ENCODE assay signal across 10 cellular contexts in genomic region chr14:59333668-59334067, GRCh38.
A peak's percentile ranks its signal among the peaks of the same experiment; 100 is the strongest.
DNase-seq lines count a peak whose midpoint lies in the region; ATAC-seq and TF ChIP-seq lines count a peak whose summit lies in the region.
"Had no signal": no experiment of that assay in that cellular context is flagged by ENCODE, and none has a peak within 500 bp of the region (broad histone marks: within the 10 kb centered on the region; RNA-seq: fewer than 3 reads in every experiment).

No MANE protein-coding gene starts in this region.

- no peak overlapping the region for H4K5ac ChIP-seq in mesendoderm (ENCODE audit: low read length)

- H3K79me2 ChIP-seq in mesendoderm (ENCODE audit: control insufficient read depth, insufficient read depth, low read length): no peaks in the 10 kb centered on the region

- no peak overlapping the region for H3K18ac ChIP-seq in mesendoderm (ENCODE audit: low read length)

- H2BK5ac ChIP-seq in mesendoderm (ENCODE audit: low read length): no peak overlapping the region

- peaks cover 3% of the 10 kb centered on the region for H3K4me1 ChIP-seq in mesendoderm (ENCODE audit: control insufficient read depth, low read depth, low read length)

- ATAC-seq in Right ventricle myocardium inferior: peak; percentile 94
- no peak for ATAC-seq in HG03045 (IDR thresholded peaks at IDR 0.05; ENCODE audit: unreplicated experiment)
- no peak for ATAC-seq in HG03175 (IDR thresholded peaks at IDR 0.05; ENCODE audit: unreplicated experiment)
- no peak for ATAC-seq in HG03135 (IDR thresholded peaks at IDR 0.05; ENCODE audit: unreplicated experiment)
- ATAC-seq: HCT116 had no signal

- H3K9ac ChIP-seq in mesendoderm (ENCODE audit: low read length): no peak overlapping the region

- no peaks in the 10 kb centered on the region for H3K36me3 ChIP-seq in mesendoderm (ENCODE audit: control insufficient read depth, insufficient read depth, low read length)
- H3K36me3 ChIP-seq in WERI-Rb-1: peaks cover 60% of the 10 kb centered on the region

- H4K8ac ChIP-seq in mesendoderm (ENCODE audit: low read depth, low read length): no peak overlapping the region

- no peak overlapping the region for H3K23ac ChIP-seq in mesendoderm (ENCODE audit: low read length)

- no peaks in the 10 kb centered on the region for H3K9me3 ChIP-seq in WERI-Rb-1 (ENCODE audit: severe bottlenecking)

- DNase-seq in Right ventricle myocardium inferior (ENCODE audit: missing footprints) (no peak), cardiac septum (ENCODE audit: low spot score) (no peak), dorsolateral prefrontal cortex (no peak), mesendoderm (peak; percentile 69), WERI-Rb-1 (no peak)

- no peak overlapping the region for H3K56ac ChIP-seq in mesendoderm (ENCODE audit: low read length)

- no peak overlapping the region for H2BK120ac ChIP-seq in mesendoderm (ENCODE audit: low read depth, low read length)

- no peak overlapping the region for H3K4me3 ChIP-seq in dorsolateral prefrontal cortex
- no peak overlapping the region for H3K4me3 ChIP-seq in mesendoderm (ENCODE audit: low read length)
- H3K4me3 ChIP-seq in WERI-Rb-1 (ENCODE audit: low read depth, low read length): no peak overlapping the region
- H3K4me3 ChIP-seq: SK-N-MC had no signal

- H2BK15ac ChIP-seq in mesendoderm (replicated peaks; ENCODE audit: low read depth): no peak overlapping the region

- intact Hi-C loops in Right ventricle myocardium inferior (cut with DNase I) (loop anchor here (2.0 to 5.0 kb wide), 4 partner anchors 27 to 146 kb away; partner anchors contain the start of gene DAAM1), cardiac septum (cut with DNase I) (loop anchor here (5.0 kb wide), 1 partner anchor 94 kb away; no protein-coding TSS in a partner anchor), dorsolateral prefrontal cortex (cut with DNase I) (no loop called here)

- no peaks in the 10 kb centered on the region for H3K27me3 ChIP-seq in dorsolateral prefrontal cortex
- no peaks in the 10 kb centered on the region for H3K27me3 ChIP-seq in mesendoderm (ENCODE audit: insufficient read depth, low read length, poor library complexity)
- no peaks in the 10 kb centered on the region for H3K27me3 ChIP-seq in WERI-Rb-1 (ENCODE audit: insufficient read depth, low read depth, severe bottlenecking)

- no peak overlapping the region for H3K4me2 ChIP-seq in mesendoderm (ENCODE audit: low read length)

- H3K4ac ChIP-seq in mesendoderm (ENCODE audit: low read depth, low read length): no peak overlapping the region

- peak overlapping the region in 54 of 59 donors; percentile 13 to 87 (median 66) for H3K27ac ChIP-seq in dorsolateral prefrontal cortex
- no peak overlapping the region for H3K27ac ChIP-seq in mesendoderm (ENCODE audit: low read depth, low read length)
- H3K27ac ChIP-seq in WERI-Rb-1: no peak overlapping the region
- H3K27ac ChIP-seq: SK-N-MC had no signal

- no peaks in the 10 kb centered on the region for H3K79me1 ChIP-seq in mesendoderm (ENCODE audit: low read length)

- no peak overlapping the region for H2AK5ac ChIP-seq in mesendoderm (ENCODE audit: low read length)

- TF ChIP-seq CTCF in dorsolateral prefrontal cortex (IDR thresholded peaks at IDR 0.05 in 54 of 56, conservative IDR thresholded peaks at IDR 0.05 in 2 of 56; ENCODE audit: low read depth in 1 of 56, partially characterized antibody in 56 of 56) (no peak), WERI-Rb-1 (IDR thresholded peaks at IDR 0.05; ENCODE audit: low read depth, low read length) (no peak)

- no CpG with 5 or more reads among the region's 1 CpG for WGBS in mesendoderm (ENCODE audit: extremely low coverage, insufficient coverage, low lambda C conversion rate)

Comparison
In these comparisons a context has a peak if more than half of its experiments do, and no peak if none do; other contexts are left out.
1. H3K27ac ChIP-seq: peak in dorsolateral prefrontal cortex (54 of 59); none in mesendoderm (single experiment) and WERI-Rb-1 (single experiment).
2. intact Hi-C loops: an anchor here in Right ventricle myocardium inferior (2.0 to 5.0 kb wide) and cardiac septum (5.0 kb wide); none called in dorsolateral prefrontal cortex.